8 cellular contexts compared by ENCODE assay signal in the genomic region with DNA sequence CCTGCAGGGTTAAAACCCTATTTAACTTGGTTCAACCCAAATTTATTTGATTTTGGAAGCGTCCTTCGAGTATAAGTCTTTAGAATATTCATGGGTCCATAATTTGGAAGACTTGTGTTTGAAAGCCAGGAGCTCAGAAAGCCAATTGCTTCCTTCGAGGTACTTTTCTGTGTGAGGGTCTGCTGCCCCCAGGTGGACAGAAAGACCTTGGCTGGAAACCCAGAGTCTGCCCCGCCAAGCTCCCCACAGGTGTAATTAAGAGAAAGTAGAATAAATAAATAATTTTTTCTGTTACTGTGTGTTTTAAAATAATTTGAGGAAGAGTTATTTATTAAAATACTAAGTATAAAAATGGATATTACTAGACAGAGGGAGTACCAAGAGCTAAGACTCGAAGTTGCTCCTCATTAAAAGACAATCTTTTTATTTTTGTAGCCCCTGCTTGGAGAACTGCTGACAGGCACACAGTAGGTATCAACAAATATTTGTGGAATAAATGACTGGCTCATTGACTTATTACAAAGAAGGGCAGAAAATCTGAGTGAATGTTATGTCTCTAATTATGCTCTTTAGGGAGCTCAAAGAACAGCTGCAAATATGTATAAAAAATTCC.
DNase-seq lines count a peak whose midpoint lies in the region; TF ChIP-seq lines count a peak whose summit lies in the region.

No MANE protein-coding gene starts in this region.

- no peak overlapping the region for H3K9ac ChIP-seq in endodermal cell (ENCODE audit: extremely low read depth, low read length, poor library complexity, severe bottlenecking)

- DNase-seq in ACHN (peak; percentile 51), GM06990 (ENCODE audit: extremely low read depth, insufficient read length) (no peak), NCI-H748 treated with DMSO at 0.1 percent for 48 hours (lab: John Stamatoyannopoulos, UW) (peak; percentile 65), endodermal cell (peak; percentile 92), thyroid gland (peak; percentile 12 to 13), lower leg skin (ENCODE audit: low spot score in 2 of 2) (no peak), GM19240 (ENCODE audit: insufficient read length, low spot score) (no peak), foreskin melanocyte (no peak)

- H3K27ac Mint-ChIP-seq in endodermal cell, result no peak overlapping the region

- H3K4me1 Mint-ChIP-seq in endodermal cell, result no peaks in the 10 kb centered on the region

- H3K36me3 Mint-ChIP-seq in endodermal cell (ENCODE audit: low read depth), result no peaks in the 10 kb centered on the region

- H3K9me3 Mint-ChIP-seq in endodermal cell, result no peaks in the 10 kb centered on the region

- no peaks in the 10 kb centered on the region for H3K9me3 ChIP-seq in endodermal cell (ENCODE audit: control insufficient read depth, low read length)
- no peaks in the 10 kb centered on the region for H3K9me3 ChIP-seq in thyroid gland

- intact Hi-C loops in thyroid gland (cut with DNase I), result no loop called here
- intact Hi-C loops in lower leg skin (cut with DNase I; ENCODE audit: low total_unique reads), result no loop called here

- WGBS in endodermal cell (ENCODE audit: insufficient coverage in 1 of 2, insufficient read length in 1 of 2), 2 experiments, result 34 to 43% methylated on average over 3 to 5 of the region's 5 CpGs
- 26 to 30% methylated on average over 5 of the region's 5 CpGs for WGBS in thyroid gland, 2 donors
- WGBS in lower leg skin, 2 donors, result 21 to 32% methylated on average over 5 of the region's 5 CpGs

- TF ChIP-seq CTCF in GM06990 (IDR thresholded peaks at IDR 0.05; ENCODE audit: insufficient read depth, low read length, poor library complexity, severe bottlenecking), result peak; percentile 65
- peak; percentile 92 for TF ChIP-seq CTCF in endodermal cell (conservative IDR thresholded peaks at IDR 0.05)
- TF ChIP-seq CTCF in thyroid gland (IDR thresholded peaks at IDR 0.05), result peak in 2 of 6 experiments; percentile 18 to 45
- no peak for TF ChIP-seq CTCF in lower leg skin (IDR thresholded peaks at IDR 0.05)

- H3K36me3 ChIP-seq in GM06990 (ENCODE audit: control insufficient read depth, insufficient read depth, low read length) (no peaks in the 10 kb centered on the region), endodermal cell (ENCODE audit: control insufficient read depth, insufficient read depth, low read length) (no peaks in the 10 kb centered on the region), thyroid gland (no peaks in the 10 kb centered on the region)

- no peak overlapping the region for H3K27ac ChIP-seq in endodermal cell (ENCODE audit: low read depth, low read length)
- H3K27ac ChIP-seq in thyroid gland, result no peak overlapping the region

- H3K4me1 ChIP-seq in endodermal cell (ENCODE audit: control insufficient read depth, insufficient read depth, low read length) (no peaks in the 10 kb centered on the region), thyroid gland (no peaks in the 10 kb centered on the region)

- H3K4me3 ChIP-seq in GM06990 (replicated peaks; ENCODE audit: low read depth, low read length), result no peak overlapping the region
- H3K4me3 ChIP-seq in endodermal cell (ENCODE audit: low read length), result no peak overlapping the region
- H3K4me3 ChIP-seq in thyroid gland (replicated peaks in 1 of 3), result no peak overlapping the region
- no peak overlapping the region for H3K4me3 ChIP-seq in lower leg skin (ENCODE audit: low read depth, poor library complexity, severe bottlenecking)

- H3K27me3 ChIP-seq in GM06990 (replicated peaks; ENCODE audit: control insufficient read depth, insufficient read depth, low read length) (no peaks in the 10 kb centered on the region), endodermal cell (ENCODE audit: control insufficient read depth, insufficient read depth, low read length, poor library complexity, severe bottlenecking) (peaks cover 5% of the 10 kb centered on the region), thyroid gland (no peaks in the 10 kb centered on the region)

- no peak overlapping the region for H3K4me3 Mint-ChIP-seq in endodermal cell

- H3K27me3 Mint-ChIP-seq in endodermal cell (ENCODE audit: insufficient read depth), result peaks cover 2% of the 10 kb centered on the region

- in situ Hi-C loops in ACHN (cut with HindIII; ENCODE audit: low pct_ligation_motif_present, low pct_unique_long_range_greater_than_20kb, low sequenced_read_pairs), result no loop called here

- TF ChIP-seq POLR2A in thyroid gland (IDR thresholded peaks at IDR 0.05) (no peak), lower leg skin (IDR thresholded peaks at IDR 0.05) (no peak)

Comparison
In these comparisons a context has a peak if more than half of its experiments do, and no peak if none do; other contexts are left out.
1. DNase-seq: peak in ACHN (single experiment), NCI-H748 treated with DMSO at 0.1 percent for 48 hours (single experiment), endodermal cell (single experiment) and thyroid gland (2 of 2); none in GM06990 (single experiment), lower leg skin (0 of 2), GM19240 (single experiment) and foreskin melanocyte (single experiment).
2. CTCF ChIP-seq: peak in GM06990 (single experiment) and endodermal cell (single experiment); none in lower leg skin (0 of 3).